Comparison of ENCODE assay signal across 8 cellular contexts in the genomic region with DNA sequence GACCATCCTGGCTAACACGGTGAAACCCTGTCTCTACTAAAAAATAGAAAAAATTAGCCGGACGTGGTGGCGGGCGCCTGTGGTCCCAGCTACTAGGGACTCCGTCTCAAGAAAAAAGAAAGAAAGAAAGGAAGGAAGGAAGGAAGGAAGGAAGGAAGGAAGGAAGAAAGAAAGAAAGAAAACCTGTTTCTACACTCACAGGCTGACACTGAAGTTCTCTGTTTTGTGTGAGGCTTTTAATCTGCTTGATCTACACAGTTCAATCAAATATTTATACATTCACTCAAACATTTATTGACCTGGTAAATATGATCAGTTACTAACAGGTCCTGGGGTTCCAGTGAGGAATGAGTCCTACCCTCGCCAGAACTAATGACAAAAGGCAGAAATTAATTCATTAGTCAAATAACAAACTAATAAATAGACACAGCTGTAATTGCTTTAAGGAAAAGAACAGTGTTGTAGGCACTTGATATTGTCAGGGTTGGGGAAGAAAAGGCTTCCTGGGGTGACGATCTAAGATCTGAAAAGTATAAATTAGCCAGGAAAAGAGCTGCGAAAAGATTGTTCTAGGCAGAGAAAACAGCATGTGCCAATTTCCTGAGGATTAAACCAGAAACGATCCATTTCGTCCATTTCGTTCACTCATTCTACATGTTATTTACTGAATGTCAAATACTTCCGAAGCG. TPM values are rescaled to one million over a fixed set of nuclear protein-coding genes. Genes with fewer than 3 reads are reported as not detected.
DNase-seq lines count a peak whose midpoint lies in the region; ATAC-seq and TF ChIP-seq lines count a peak whose summit lies in the region.

No MANE protein-coding gene starts in this region.

- no peak for ATAC-seq in activated CD8-positive, alpha-beta T cell treated with anti-CD3 and anti-CD28 coated beads for 36 hours
- no peak for ATAC-seq in stimulated activated naive B cell treated with anti-CD40 and anti-IgM and Interleukin-4, amounts not matched to agents 10 μg/mL and 1 μg/mL and 100 μg/mL, for 72 hours (replicated peaks)
- ATAC-seq in HG02642 (IDR thresholded peaks at IDR 0.05; ENCODE audit: poor library complexity, unreplicated experiment): no peak

- H3K4me1 Mint-ChIP-seq in activated CD8-positive, alpha-beta T cell treated with anti-CD3 and anti-CD28 coated beads for 36 hours (ENCODE audit: low read depth): peaks cover 53% of the 10 kb centered on the region
- peaks cover 32 to 57% of the 10 kb centered on the region in 2 donors for H3K4me1 Mint-ChIP-seq in stimulated activated naive B cell treated with anti-CD40 and anti-IgM and Interleukin-4, amounts not matched to agents 10 μg/mL and 1 μg/mL and 100 μg/mL, for 72 hours

- intact Hi-C loops in activated CD8-positive, alpha-beta T cell treated with anti-CD3 and anti-CD28 coated beads for 36 hours (cut with micrococcal nuclease): no loop called here

- H3K27me3 Mint-ChIP-seq in activated CD8-positive, alpha-beta T cell treated with anti-CD3 and anti-CD28 coated beads for 36 hours: no peaks in the 10 kb centered on the region
- no peaks in the 10 kb centered on the region for H3K27me3 Mint-ChIP-seq in stimulated activated naive B cell treated with anti-CD40 and anti-IgM and Interleukin-4, amounts not matched to agents 10 μg/mL and 1 μg/mL and 100 μg/mL, for 72 hours

- H3K27ac Mint-ChIP-seq in activated CD8-positive, alpha-beta T cell treated with anti-CD3 and anti-CD28 coated beads for 36 hours: peak overlapping the region; percentile 97
- H3K27ac Mint-ChIP-seq in stimulated activated naive B cell treated with anti-CD40 and anti-IgM and Interleukin-4, amounts not matched to agents 10 μg/mL and 1 μg/mL and 100 μg/mL, for 72 hours: peak overlapping the region; percentile 91

- CTCF ChIA-PET in activated CD8-positive, alpha-beta T cell treated with anti-CD3 and anti-CD28 coated beads for 36 hours (lab: Charles Lee): interaction anchor here (0.6 to 2.5 kb wide), 9 partner anchors 13 to 142 kb away, joined by 3 to 15 read pairs (median 5); no protein-coding TSS in a partner anchor

- H3K4me3 ChIP-seq in iPS-11a (ENCODE audit: low read depth, low read length): peak overlapping the region; percentile 1

- H3K4me3 Mint-ChIP-seq in activated CD8-positive, alpha-beta T cell treated with anti-CD3 and anti-CD28 coated beads for 36 hours: peak overlapping the region; percentile 95
- H3K4me3 Mint-ChIP-seq in stimulated activated naive B cell treated with anti-CD40 and anti-IgM and Interleukin-4, amounts not matched to agents 10 μg/mL and 1 μg/mL and 100 μg/mL, for 72 hours: peak overlapping the region; percentile 91 to 93

- DNase-seq in NCI-H146 treated with DMSO at 0.1 percent for 48 hours (lab: John Stamatoyannopoulos, UW; ENCODE audit: unreplicated experiment) (peak; percentile 1), NCI-H146 (lab: John Stamatoyannopoulos, UW) (no peak), middle frontal gyrus (ENCODE audit: extremely low spot score, low spot score) (no peak)
- DNase-seq in activated CD8-positive, alpha-beta T cell treated with anti-CD3 and anti-CD28 coated beads for 36 hours: no peak
- no peak for DNase-seq in stimulated activated naive B cell treated with anti-CD40 and anti-IgM and Interleukin-4, amounts not matched to agents 10 μg/mL and 1 μg/mL and 100 μg/mL, for 72 hours
- DNase-seq in activated CD4-positive, alpha-beta T cell treated with anti-CD3 and anti-CD28 coated beads for 4 hours: no peak

- TF ChIP-seq CTCF in activated CD8-positive, alpha-beta T cell treated with anti-CD3 and anti-CD28 coated beads for 36 hours (IDR thresholded peaks at IDR 0.05): no peak

- H3K9me3 Mint-ChIP-seq in activated CD8-positive, alpha-beta T cell treated with anti-CD3 and anti-CD28 coated beads for 36 hours: no peaks in the 10 kb centered on the region
- H3K9me3 Mint-ChIP-seq in stimulated activated naive B cell treated with anti-CD40 and anti-IgM and Interleukin-4, amounts not matched to agents 10 μg/mL and 1 μg/mL and 100 μg/mL, for 72 hours: peaks cover 0 to 2% of the 10 kb centered on the region in 2 donors

- peaks cover 44% of the 10 kb centered on the region for H3K36me3 Mint-ChIP-seq in activated CD8-positive, alpha-beta T cell treated with anti-CD3 and anti-CD28 coated beads for 36 hours (ENCODE audit: low read depth)
- peaks cover 13 to 17% of the 10 kb centered on the region in 2 donors for H3K36me3 Mint-ChIP-seq in stimulated activated naive B cell treated with anti-CD40 and anti-IgM and Interleukin-4, amounts not matched to agents 10 μg/mL and 1 μg/mL and 100 μg/mL, for 72 hours

- POLR2A ChIA-PET in activated CD8-positive, alpha-beta T cell treated with anti-CD3 and anti-CD28 coated beads for 36 hours (lab: Charles Lee): interaction anchor here (0.9 to 1.7 kb wide), 11 partner anchors 8 to 155 kb away, joined by 3 to 12 read pairs (median 5); partner anchors contain the start of genes UBXN6 and YJU2

RNA-seq across cellular contexts. Expression of gene CHAF1A, which starts 0.8 kb away (rescaled TPM):
- 10 to 100 TPM; 78.3 to 80.5 TPM for total RNA-seq in activated CD8-positive, alpha-beta T cell treated with anti-CD3 and anti-CD28 coated beads for 36 hours

RNA-seq across cellular contexts. Expression of gene SH3GL1, which starts 1.3 kb away (rescaled TPM):
- total RNA-seq in activated CD8-positive, alpha-beta T cell treated with anti-CD3 and anti-CD28 coated beads for 36 hours: 10 to 100 TPM; 53.1 to 59.2 TPM

RNA-seq across cellular contexts. Expression of gene UBXN6, which starts 56.0 kb away (rescaled TPM):
- 10 to 100 TPM; 35.8 to 36.5 TPM for total RNA-seq in activated CD8-positive, alpha-beta T cell treated with anti-CD3 and anti-CD28 coated beads for 36 hours

RNA-seq across cellular contexts. Expression of gene MPND, which starts 58.3 kb away (rescaled TPM):
- total RNA-seq in activated CD8-positive, alpha-beta T cell treated with anti-CD3 and anti-CD28 coated beads for 36 hours: 10 to 100 TPM; 15.5 to 16.6 TPM
